In genomic region chr6:32857156-32857891, GRCh38 we compare ENCODE assay signal across 1 cellular context.
TF ChIP-seq lines count a peak whose summit lies in the region.

No MANE protein-coding gene starts in this region.

TF ChIP-seq in GM12878, 131 proteins besides CTCF, POLR2A, EP300 and RAD21:
- no peak for TF ChIP-seq IKZF1 (conservative IDR thresholded peaks at IDR 0.05)
